Comparison of ENCODE assay signal across 7 cellular contexts in the genomic region with DNA sequence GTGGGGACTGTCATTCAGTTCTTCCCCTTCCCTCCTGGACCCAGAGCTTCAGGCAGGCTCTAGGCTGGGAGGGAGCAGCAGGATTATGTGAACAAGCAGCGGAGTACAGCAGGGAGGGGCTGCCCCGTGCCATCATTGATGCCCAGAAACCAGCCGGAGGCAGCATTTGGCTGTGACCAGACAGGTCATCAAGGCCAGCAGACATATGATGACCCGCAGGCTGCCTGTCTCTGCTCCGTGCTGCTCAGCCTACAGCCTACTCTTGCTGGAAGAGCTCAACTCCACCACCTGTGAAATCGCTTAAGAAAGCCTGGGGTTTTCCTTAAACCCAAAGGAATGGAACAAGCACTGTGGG. TPM values are rescaled to one million over a fixed set of nuclear protein-coding genes. Genes with fewer than 3 reads are reported as not detected.
DNase-seq lines count a peak whose midpoint lies in the region; TF ChIP-seq lines count a peak whose summit lies in the region.
"Had no signal": no experiment of that assay in that cellular context is flagged by ENCODE, and none has a peak within 500 bp of the region (broad histone marks: within the 10 kb centered on the region; RNA-seq: fewer than 3 reads in every experiment).

No MANE protein-coding gene starts in this region.

- no peaks in the 10 kb centered on the region for H3K9me3 ChIP-seq in osteoblast (ENCODE audit: low read depth, low read length)
- H3K9me3 ChIP-seq: upper lobe of left lung had no signal

- peaks cover 6% of the 10 kb centered on the region for H3K36me3 Mint-ChIP-seq in endothelial cell (ENCODE audit: low read depth, unreplicated experiment)

- H3K79me2 ChIP-seq in osteoblast (ENCODE audit: insufficient read depth, low read length): peaks cover 90% of the 10 kb centered on the region

- no peak overlapping the region for H3K4me2 ChIP-seq in osteoblast (ENCODE audit: insufficient read depth, low read length)

- H3K4me3 ChIP-seq in osteoblast (ENCODE audit: insufficient read depth, low read length): no peak overlapping the region

- peaks cover 65% of the 10 kb centered on the region for H3K36me3 ChIP-seq in osteoblast (ENCODE audit: insufficient read depth, low read length)

- H4K20me1 ChIP-seq in osteoblast (ENCODE audit: insufficient read depth, low read length): peaks cover 83% of the 10 kb centered on the region

- H3K27ac Mint-ChIP-seq in endothelial cell (ENCODE audit: unreplicated experiment): no peak overlapping the region
- H3K27ac Mint-ChIP-seq: activated CD4-positive, alpha-beta T cell treated with anti-CD3 and anti-CD28 coated beads for 36 hours had no signal

- H3K4me1 Mint-ChIP-seq in endothelial cell (ENCODE audit: unreplicated experiment): peaks cover 7% of the 10 kb centered on the region

- peaks cover 7% of the 10 kb centered on the region for H3K27me3 Mint-ChIP-seq in endothelial cell (ENCODE audit: unreplicated experiment)
- H3K27me3 Mint-ChIP-seq: activated CD4-positive, alpha-beta T cell treated with anti-CD3 and anti-CD28 coated beads for 36 hours had no signal

- H3K4me3 Mint-ChIP-seq in endothelial cell (ENCODE audit: unreplicated experiment): no peak overlapping the region

- no peaks in the 10 kb centered on the region for H3K9me3 Mint-ChIP-seq in endothelial cell (ENCODE audit: unreplicated experiment)

- TF ChIP-seq CTCF in osteoblast (IDR thresholded peaks at IDR 0.05; ENCODE audit: extremely low read depth, low read depth, low read length): no peak
- no peak for TF ChIP-seq CTCF in endothelial cell (IDR thresholded peaks at IDR 0.05; ENCODE audit: unreplicated experiment)

- no peaks in the 10 kb centered on the region for H3K27me3 ChIP-seq in osteoblast (ENCODE audit: insufficient read depth, low read length)
- H3K27me3 ChIP-seq: upper lobe of left lung had no signal

- peaks cover 17% of the 10 kb centered on the region for H3K4me1 ChIP-seq in osteoblast (ENCODE audit: insufficient read depth, low read length)

- H3K27ac ChIP-seq in osteoblast (ENCODE audit: low read depth, low read length): no peak overlapping the region

- H2AFZ ChIP-seq in osteoblast (ENCODE audit: low read length): no peak overlapping the region

- DNase-seq in osteoblast (ENCODE audit: insufficient read length, low spot score, missing footprints) (peak; percentile 76), endothelial cell (ENCODE audit: low spot score) (no peak)
- DNase-seq: activated CD4-positive, alpha-beta T cell treated with anti-CD3 and anti-CD28 coated beads for 36 hours; dermis blood vessel endothelial cell; islet precursor cell had no signal

RNA-seq across cellular contexts. Expression of a gene that starts 4.9 kb away (rescaled TPM):
- total RNA-seq in osteoblast (76.3 and 86.1 TPM in 2 replicates), endothelial cell (ENCODE audit: unreplicated experiment) (5.0 TPM)

RNA-seq across cellular contexts. Expression of a gene that starts 15.8 kb away (rescaled TPM):
- total RNA-seq in osteoblast: 13.4 and 16.8 TPM in 2 replicates
- total RNA-seq in endothelial cell (ENCODE audit: unreplicated experiment): 21.6 TPM

RNA-seq across cellular contexts. Expression of a gene that starts 18.0 kb away (rescaled TPM):
- 11.5 and 14.5 TPM in 2 replicates for total RNA-seq in osteoblast
- total RNA-seq in endothelial cell (ENCODE audit: unreplicated experiment): 32.2 TPM

RNA-seq across cellular contexts. Expression of a gene that starts 26.9 kb away (rescaled TPM):
- total RNA-seq in osteoblast (19.2 and 19.5 TPM in 2 replicates), endothelial cell (ENCODE audit: unreplicated experiment) (13.5 TPM)

RNA-seq across cellular contexts. Expression of a gene that starts 42.6 kb away (rescaled TPM):
- total RNA-seq in osteoblast (under 0.01 and 0.29 TPM in 2 replicates), endothelial cell (ENCODE audit: unreplicated experiment) (not detected)
- total RNA-seq: sciatic nerve had no signal

Comparison
In these comparisons a context has a peak if more than half of its experiments do, and no peak if none do; other contexts are left out.
1. RNA of a gene that starts 4.9 kb away (total RNA-seq): 76.3 to 86.1 TPM in osteoblast; 5.0 TPM in endothelial cell (single experiment); every median in the first group is over 10 times any median in the second.